20 cellular contexts compared by ENCODE assay signal in the genomic region with DNA sequence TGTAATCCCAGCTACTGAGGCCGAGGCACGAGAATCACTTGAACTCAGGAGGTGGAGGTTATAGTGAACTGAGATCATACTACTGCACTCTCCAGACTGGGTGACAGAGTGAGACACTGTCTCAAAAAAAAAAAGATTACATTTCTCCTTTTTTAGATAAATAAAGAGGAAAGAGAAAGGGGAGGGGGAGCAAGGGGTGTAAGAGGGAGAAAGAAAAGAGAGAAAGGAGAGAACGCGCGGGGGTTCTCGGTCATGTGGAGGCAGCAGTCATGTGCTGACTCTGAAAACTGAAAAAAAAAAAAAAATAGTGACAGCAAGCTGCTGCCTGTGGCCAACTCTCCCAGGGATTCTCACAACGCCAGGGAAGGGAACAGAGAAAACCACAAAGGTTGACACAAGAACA. TPM values are rescaled to one million over a fixed set of nuclear protein-coding genes. Genes with fewer than 3 reads are reported as not detected.
DNase-seq lines count a peak whose midpoint lies in the region; ATAC-seq, FAIRE-seq and TF ChIP-seq lines count a peak whose summit lies in the region.
"Had no signal": no experiment of that assay in that cellular context is flagged by ENCODE, and none has a peak within 500 bp of the region (broad histone marks: within the 10 kb centered on the region; RNA-seq: fewer than 3 reads in every experiment).

No MANE protein-coding gene starts in this region.

- POLR2A ChIA-PET in HEK293T (lab: Yijun Ruan, JAX) = no interaction called here
- POLR2A ChIA-PET in activated CD4-positive, alpha-beta T cell treated with anti-CD3 and anti-CD28 coated beads for 36 hours (lab: Charles Lee) = no interaction called here

- no peaks in the 10 kb centered on the region for H3K9me3 Mint-ChIP-seq in stimulated activated naive B cell treated with anti-CD40 and anti-IgM and Interleukin-4, amounts not matched to agents 10 μg/mL and 1 μg/mL and 100 μg/mL, for 72 hours
- no peaks in the 10 kb centered on the region for H3K9me3 Mint-ChIP-seq in activated CD4-positive, alpha-beta T cell treated with anti-CD3 and anti-CD28 coated beads for 36 hours (ENCODE audit: low read depth)
- H3K9me3 Mint-ChIP-seq: activated naive CD4-positive, alpha-beta T cell treated with anti-CD3 and anti-CD28 coated beads, Interleukin-2, amount 50 U/mL, for 24 hours; CD8-positive, alpha-beta T cell; central memory CD8-positive, alpha-beta T cell had no signal

- no peaks in the 10 kb centered on the region for H3K27me3 ChIP-seq in left lung

- no peak for TF ChIP-seq CTCF in left lung (IDR thresholded peaks at IDR 0.05)

- no peak overlapping the region for H3K4me3 ChIP-seq in left lung
- H3K4me3 ChIP-seq: psoas muscle, SK-N-MC had no signal

- no peak for DNase-seq in HEK293T (ENCODE audit: extremely low spot score)
- peak; percentile 38 for DNase-seq in RCC 7860 (ENCODE audit: low spot score)
- no peak for DNase-seq in left lung
- no peak for DNase-seq in stimulated activated naive B cell treated with anti-CD40 and anti-IgM and Interleukin-4, amounts not matched to agents 10 μg/mL and 1 μg/mL and 100 μg/mL, for 72 hours
- no peak for DNase-seq in NK-92 treated with Interleukin-12 subunit alpha and Interleukin-12 subunit beta, amount 100 ng/mL, for 24 hours (lab: John Stamatoyannopoulos, UW)
- DNase-seq in activated CD4-positive, alpha-beta T cell treated with anti-CD3 and anti-CD28 coated beads for 36 hours = no peak
- no peak for DNase-seq in SHP77 treated with DMSO at 0.1 percent for 48 hours (lab: John Stamatoyannopoulos, UW)
- DNase-seq: CD8-positive, alpha-beta T cell; GF-D8; NCI-H1105; psoas muscle; stimulated activated CD4-positive, alpha-beta T cell treated with anti-CD3 and anti-CD28 coated beads, Interleukin-4, amount 100 ng/mL, for 24 hours; stimulated activated naive CD4-positive, alpha-beta T cell treated with Interleukin-2 at 50 U/mL for 16 hours had no signal

- no peak for FAIRE-seq in RCC 7860 (lab: Jason Lieb, UNC)

- H3K27me3 Mint-ChIP-seq in stimulated activated naive B cell treated with anti-CD40 and anti-IgM and Interleukin-4, amounts not matched to agents 10 μg/mL and 1 μg/mL and 100 μg/mL, for 72 hours = peaks cover 0 to 7% of the 10 kb centered on the region in 2 donors
- no peaks in the 10 kb centered on the region for H3K27me3 Mint-ChIP-seq in activated CD4-positive, alpha-beta T cell treated with anti-CD3 and anti-CD28 coated beads for 36 hours
- H3K27me3 Mint-ChIP-seq: activated naive CD4-positive, alpha-beta T cell treated with anti-CD3 and anti-CD28 coated beads, Interleukin-2, amount 50 U/mL, for 24 hours; central memory CD8-positive, alpha-beta T cell had no signal

- H3K27ac ChIP-seq in left lung = peak overlapping the region in 1 of 2 donors; percentile 28
- H3K27ac ChIP-seq: psoas muscle, SK-N-MC had no signal

- no peaks in the 10 kb centered on the region for H3K9me3 ChIP-seq in left lung
- H3K9me3 ChIP-seq: psoas muscle had no signal

- peaks cover 0 to 56% of the 10 kb centered on the region in 2 donors for H3K4me1 ChIP-seq in left lung
- H3K4me1 ChIP-seq: psoas muscle had no signal

- no peaks in the 10 kb centered on the region for H3K36me3 Mint-ChIP-seq in stimulated activated naive B cell treated with anti-CD40 and anti-IgM and Interleukin-4, amounts not matched to agents 10 μg/mL and 1 μg/mL and 100 μg/mL, for 72 hours
- no peaks in the 10 kb centered on the region for H3K36me3 Mint-ChIP-seq in activated CD4-positive, alpha-beta T cell treated with anti-CD3 and anti-CD28 coated beads for 36 hours (ENCODE audit: low read depth)
- H3K36me3 Mint-ChIP-seq: activated naive CD4-positive, alpha-beta T cell treated with anti-CD3 and anti-CD28 coated beads, Interleukin-2, amount 50 U/mL, for 24 hours; CD8-positive, alpha-beta T cell had no signal

- no peak overlapping the region for H3K27ac Mint-ChIP-seq in stimulated activated naive B cell treated with anti-CD40 and anti-IgM and Interleukin-4, amounts not matched to agents 10 μg/mL and 1 μg/mL and 100 μg/mL, for 72 hours
- H3K27ac Mint-ChIP-seq in activated CD4-positive, alpha-beta T cell treated with anti-CD3 and anti-CD28 coated beads for 36 hours = no peak overlapping the region
- H3K27ac Mint-ChIP-seq: activated naive CD4-positive, alpha-beta T cell treated with anti-CD3 and anti-CD28 coated beads, Interleukin-2, amount 50 U/mL, for 24 hours; CD8-positive, alpha-beta T cell had no signal

- peak; percentile 22 for ATAC-seq in left lung
- ATAC-seq in stimulated activated naive B cell treated with anti-CD40 and anti-IgM and Interleukin-4, amounts not matched to agents 10 μg/mL and 1 μg/mL and 100 μg/mL, for 72 hours (replicated peaks) = peak; percentile 52 to 54
- ATAC-seq in activated CD4-positive, alpha-beta T cell treated with anti-CD3 and anti-CD28 coated beads for 36 hours = no peak
- ATAC-seq in HG02885 (IDR thresholded peaks at IDR 0.05; ENCODE audit: poor library complexity, unreplicated experiment) = no peak
- ATAC-seq: CD8-positive, alpha-beta T cell; HCT116 had no signal

- CTCF ChIA-PET in HEK293T (lab: Yijun Ruan, JAX) = interaction anchor here (1.8 kb wide), 1 partner anchor 9 kb away, joined by 9 read pairs; no protein-coding TSS in a partner anchor
- CTCF ChIA-PET in activated CD4-positive, alpha-beta T cell treated with anti-CD3 and anti-CD28 coated beads for 36 hours (lab: Charles Lee) = interaction anchor here (0.6 to 2.8 kb wide), 3 partner anchors 8 to 110 kb away, joined by 3 to 14 read pairs (median 3); no protein-coding TSS in a partner anchor

- H3K4me3 Mint-ChIP-seq in stimulated activated naive B cell treated with anti-CD40 and anti-IgM and Interleukin-4, amounts not matched to agents 10 μg/mL and 1 μg/mL and 100 μg/mL, for 72 hours = peak overlapping the region in 1 of 2 donors; percentile 67
- H3K4me3 Mint-ChIP-seq in activated CD4-positive, alpha-beta T cell treated with anti-CD3 and anti-CD28 coated beads for 36 hours = no peak overlapping the region
- H3K4me3 Mint-ChIP-seq: activated naive CD4-positive, alpha-beta T cell treated with anti-CD3 and anti-CD28 coated beads, Interleukin-2, amount 50 U/mL, for 24 hours; central memory CD8-positive, alpha-beta T cell had no signal

- no peaks in the 10 kb centered on the region for H3K36me3 ChIP-seq in left lung

- intact Hi-C loops in left lung (cut with DNase I) = no loop called here
- intact Hi-C loops in activated CD4-positive, alpha-beta T cell treated with anti-CD3 and anti-CD28 coated beads for 36 hours (cut with DNase I, micrococcal nuclease) = no loop called here

- peaks cover 46 to 76% of the 10 kb centered on the region in 2 donors for H3K4me1 Mint-ChIP-seq in stimulated activated naive B cell treated with anti-CD40 and anti-IgM and Interleukin-4, amounts not matched to agents 10 μg/mL and 1 μg/mL and 100 μg/mL, for 72 hours
- H3K4me1 Mint-ChIP-seq in activated CD4-positive, alpha-beta T cell treated with anti-CD3 and anti-CD28 coated beads for 36 hours = peaks cover 23% of the 10 kb centered on the region

TF ChIP-seq in HEK293T, 16 proteins besides CTCF, POLR2A, EP300 and RAD21:
- TF ChIP-seq, protein P1, sequence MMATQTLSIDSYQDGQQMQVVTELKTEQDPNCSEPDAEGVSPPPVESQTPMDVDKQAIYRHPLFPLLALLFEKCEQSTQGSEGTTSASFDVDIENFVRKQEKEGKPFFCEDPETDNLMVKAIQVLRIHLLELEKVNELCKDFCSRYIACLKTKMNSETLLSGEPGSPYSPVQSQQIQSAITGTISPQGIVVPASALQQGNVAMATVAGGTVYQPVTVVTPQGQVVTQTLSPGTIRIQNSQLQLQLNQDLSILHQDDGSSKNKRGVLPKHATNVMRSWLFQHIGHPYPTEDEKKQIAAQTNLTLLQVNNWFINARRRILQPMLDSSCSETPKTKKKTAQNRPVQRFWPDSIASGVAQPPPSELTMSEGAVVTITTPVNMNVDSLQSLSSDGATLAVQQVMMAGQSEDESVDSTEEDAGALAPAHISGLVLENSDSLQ (IDR thresholded peaks at IDR 0.05) = no peak
- TF ChIP-seq ZNF384 (IDR thresholded peaks at IDR 0.05) = peak; percentile 63; the same call in 1 of the 2 replicates

RNA-seq across cellular contexts. Expression of a gene that starts 14.3 kb away (rescaled TPM):
- 100 to 1,000 TPM in 1 of 2 donors, 1 to 10 TPM in 1; 3.5 to 397 TPM for total RNA-seq in left lung
- not detected for total RNA-seq in activated CD4-positive, alpha-beta T cell treated with anti-CD3 and anti-CD28 coated beads for 36 hours
- total RNA-seq: CD8-positive, alpha-beta T cell; epithelial cell of proximal tubule; mononuclear cell; psoas muscle had no signal

Comparison
In these comparisons a context has a peak if more than half of its experiments do, and no peak if none do; other contexts are left out.
1. ATAC-seq: peak in left lung (single experiment) and stimulated activated naive B cell treated with anti-CD40 and anti-IgM and Interleukin-4, amounts not matched to agents 10 μg/mL and 1 μg/mL and 100 μg/mL, for 72 hours (2 of 2); none in activated CD4-positive, alpha-beta T cell treated with anti-CD3 and anti-CD28 coated beads for 36 hours (single experiment) and HG02885 (single experiment).
2. RNA of a gene that starts 14.3 kb away (total RNA-seq): 3.5 to 397 TPM in left lung; not detected in activated CD4-positive, alpha-beta T cell treated with anti-CD3 and anti-CD28 coated beads for 36 hours; every median in the first group is over 4 times any median in the second.